Comparison of ENCODE assay signal across 21 cellular contexts in genomic region chr7:86955895-86956503, GRCh38.
DNase-seq lines count a peak whose midpoint lies in the region; ATAC-seq and TF ChIP-seq lines count a peak whose summit lies in the region.
"Had no signal": no experiment of that assay in that cellular context is flagged by ENCODE, and none has a peak within 500 bp of the region (broad histone marks: within the 10 kb centered on the region; RNA-seq: fewer than 3 reads in every experiment).

No MANE protein-coding gene starts in this region.

- H3K4me1 Mint-ChIP-seq in activated T-cell treated with anti-CD3 and anti-CD28 coated beads, Interleukin-2, amount 50 U/mL, for 4 hours (ENCODE audit: low read depth) = peaks cover 7% of the 10 kb centered on the region

- H3K36me3 Mint-ChIP-seq in activated T-cell treated with anti-CD3 and anti-CD28 coated beads, Interleukin-2, amount 50 U/mL, for 4 hours (ENCODE audit: insufficient read depth) = peaks cover 2% of the 10 kb centered on the region

- H3K27ac ChIP-seq in Peyer's patch = no peak overlapping the region
- H3K27ac ChIP-seq: C4-2B, SK-N-MC had no signal

- ATAC-seq in GM19455 (IDR thresholded peaks at IDR 0.05; ENCODE audit: unreplicated experiment) = peak; percentile 59
- ATAC-seq in HG02852 (IDR thresholded peaks at IDR 0.05; ENCODE audit: unreplicated experiment) = peak; percentile 50
- no peak for ATAC-seq in activated T-cell treated with anti-CD3 and anti-CD28 coated beads, Interleukin-2, amount 50 U/mL, for 4 hours
- ATAC-seq: HCT116 had no signal

- H3K9me3 ChIP-seq in Peyer's patch = no peaks in the 10 kb centered on the region

- H3K36me3 ChIP-seq in Peyer's patch = no peaks in the 10 kb centered on the region

- H3K4me3 Mint-ChIP-seq in activated T-cell treated with anti-CD3 and anti-CD28 coated beads, Interleukin-2, amount 50 U/mL, for 4 hours = no peak overlapping the region
- H3K4me3 Mint-ChIP-seq: IgD-negative memory B cell had no signal

- DNase-seq in OCI-M1 (lab: John Stamatoyannopoulos, UW) (peak; percentile 48), T-helper 1 cell (no peak), midbrain (lab: John Stamatoyannopoulos, UW) (no peak), Peyer's patch (no peak)
- no peak for DNase-seq in activated T-cell treated with anti-CD3 and anti-CD28 coated beads, Interleukin-2, amount 50 U/mL, for 4 hours
- DNase-seq: ACHN, DMS79 treated with DMSO at 0.1 percent for 48 hours, GOT3, Kasumi-1, NCI-H1092 treated with DMSO at 0.1 percent for 48 hours, NCI-H146, NCI-H2029 treated with DMSO at 0.1 percent for 48 hours, NCI-H2171, NCI-H526 treated with DMSO at 0.1 percent for 48 hours, Right ventricle myocardium superior had no signal

- no peaks in the 10 kb centered on the region for H3K27me3 Mint-ChIP-seq in activated T-cell treated with anti-CD3 and anti-CD28 coated beads, Interleukin-2, amount 50 U/mL, for 4 hours (ENCODE audit: low read depth)
- H3K27me3 Mint-ChIP-seq: IgD-negative memory B cell had no signal

- no peaks in the 10 kb centered on the region for H3K9me3 Mint-ChIP-seq in activated T-cell treated with anti-CD3 and anti-CD28 coated beads, Interleukin-2, amount 50 U/mL, for 4 hours

- H3K27me3 ChIP-seq in Peyer's patch = no peaks in the 10 kb centered on the region

- TF ChIP-seq CTCF in Peyer's patch (IDR thresholded peaks at IDR 0.05) = no peak

- H3K4me3 ChIP-seq in Peyer's patch = no peak overlapping the region
- H3K4me3 ChIP-seq: SK-N-MC had no signal

- no peaks in the 10 kb centered on the region for H3K4me1 ChIP-seq in Peyer's patch

- no peak for TF ChIP-seq POLR2A in Peyer's patch (IDR thresholded peaks at IDR 0.05)

Comparison
In these comparisons a context has a peak if more than half of its experiments do, and no peak if none do; other contexts are left out.
1. ATAC-seq: peak in GM19455 (single experiment) and HG02852 (single experiment); none in activated T-cell treated with anti-CD3 and anti-CD28 coated beads, Interleukin-2, amount 50 U/mL, for 4 hours (0 of 2).